In the genomic region with DNA sequence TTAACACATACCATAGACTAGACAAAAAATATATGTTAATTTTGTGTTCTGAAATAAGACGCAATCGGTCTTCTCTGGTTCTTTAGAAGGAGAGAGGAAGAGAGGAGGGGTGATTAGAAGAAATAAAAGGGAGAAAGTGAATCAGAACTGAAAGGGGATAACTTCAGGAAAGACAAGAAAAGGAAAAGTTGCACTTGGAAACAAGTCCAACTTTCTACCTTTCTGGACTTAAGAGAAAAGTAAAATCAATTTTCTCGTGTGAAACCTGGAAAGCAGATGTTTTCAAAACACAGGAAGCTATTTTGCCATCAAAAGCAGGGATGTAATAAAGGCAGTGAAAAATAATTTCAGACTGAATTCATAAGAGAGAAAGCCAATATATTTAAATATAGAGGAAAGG, we compare ENCODE assay signal across 10 cellular contexts. TPM values are rescaled to one million over a fixed set of nuclear protein-coding genes. Genes with fewer than 3 reads are reported as not detected.
A peak's percentile ranks its signal among the peaks of the same experiment; 100 is the strongest.
DNase-seq lines count a peak whose midpoint lies in the region; ATAC-seq and TF ChIP-seq lines count a peak whose summit lies in the region.
"Had no signal": no experiment of that assay in that cellular context is flagged by ENCODE, and none has a peak within 500 bp of the region (broad histone marks: within the 10 kb centered on the region; RNA-seq: fewer than 3 reads in every experiment).

No MANE protein-coding gene starts in this region.

- no peak overlapping the region for H2AFZ ChIP-seq in smooth muscle cell (ENCODE audit: low read depth)

- H3K27me3 ChIP-seq in gastroesophageal sphincter = peaks cover 25% of the 10 kb centered on the region
- peaks cover 54% of the 10 kb centered on the region for H3K27me3 ChIP-seq in smooth muscle cell (ENCODE audit: low read depth)

- WGBS in gastroesophageal sphincter (ENCODE audit: low coverage in 1 of 2), 2 donors = 37 to 49% methylated on average over 3 of the region's 3 CpGs
- 35% methylated on average over 3 of the region's 3 CpGs for WGBS in smooth muscle cell (ENCODE audit: low lambda C conversion rate)

- no peak overlapping the region for H3K27ac Mint-ChIP-seq in activated B cell treated with CpG ODN at 0.5 μM for 24 hours
- H3K27ac Mint-ChIP-seq: activated T-cell treated with anti-CD3 and anti-CD28 coated beads, Interleukin-2, amount 50 U/mL, for 24 hours had no signal

- intact Hi-C loops in activated B cell treated with CpG ODN at 0.5 μM for 24 hours (cut with micrococcal nuclease) = loop anchor here (5.0 to 10.0 kb wide), 4 partner anchors 272 to 1235 kb away; a partner anchor contains a TSS

- H3F3A ChIP-seq in smooth muscle cell (ENCODE audit: low read depth) = peaks cover 13% of the 10 kb centered on the region

- peaks cover 33% of the 10 kb centered on the region for H3K4me1 ChIP-seq in HEK293 (ENCODE audit: control insufficient read depth, insufficient read depth, low read length)
- H3K4me1 ChIP-seq in gastroesophageal sphincter = peaks cover 0 to 81% (median 5%) of the 10 kb centered on the region in 3 donors
- H3K4me1 ChIP-seq in smooth muscle cell (ENCODE audit: low read depth) = peaks cover 64% of the 10 kb centered on the region

- POLR2A ChIA-PET in HEK293 (lab: Yijun Ruan, JAX) (interaction anchor here (0.7 kb wide), 1 partner anchor 470 kb away, joined by 5 read pairs; no protein-coding TSS in a partner anchor), activated B cell treated with CpG ODN at 0.5 μM for 24 hours (lab: Charles Lee) (no interaction called here)

- no peaks in the 10 kb centered on the region for H3K9me3 Mint-ChIP-seq in activated B cell treated with CpG ODN at 0.5 μM for 24 hours
- H3K9me3 Mint-ChIP-seq: activated T-cell treated with anti-CD3 and anti-CD28 coated beads, Interleukin-2, amount 50 U/mL, for 24 hours had no signal

- peaks cover 37% of the 10 kb centered on the region for H3K4me1 Mint-ChIP-seq in activated B cell treated with CpG ODN at 0.5 μM for 24 hours

- H3K4me3 ChIP-seq in HEK293 (ENCODE audit: low read depth, low read length) = no peak overlapping the region
- peak overlapping the region; percentile 91 to 98 for H3K4me3 ChIP-seq in gastroesophageal sphincter
- H3K4me3 ChIP-seq in smooth muscle cell = peak overlapping the region; percentile 87

- H3K36me3 Mint-ChIP-seq in activated B cell treated with CpG ODN at 0.5 μM for 24 hours (ENCODE audit: low read depth) = peaks cover 2% of the 10 kb centered on the region

- H3K4me3 Mint-ChIP-seq in activated B cell treated with CpG ODN at 0.5 μM for 24 hours = peak overlapping the region; percentile 88

- DNase-seq in activated B cell treated with CpG ODN at 0.5 μM for 24 hours (no peak), smooth muscle cell (lab: John Stamatoyannopoulos, UW; ENCODE audit: unreplicated experiment) (no peak), pons (ENCODE audit: low spot score) (no peak), NCI-H187 (lab: John Stamatoyannopoulos, UW) (no peak)
- DNase-seq in activated CD8-positive, alpha-beta memory T cell treated with anti-CD3 and anti-CD28 coated beads for 24 hours = no peak
- DNase-seq: activated T-cell treated with anti-CD3 and anti-CD28 coated beads, Interleukin-2, amount 50 U/mL, for 24 hours; hippocampal formation had no signal

- TF ChIP-seq POLR2A in gastroesophageal sphincter (IDR thresholded peaks at IDR 0.05) = no peak

- H3K9me3 ChIP-seq in HEK293 (ENCODE audit: control insufficient read depth, insufficient read depth, low read depth, low read length) (no peaks in the 10 kb centered on the region), gastroesophageal sphincter (no peaks in the 10 kb centered on the region), smooth muscle cell (replicated peaks; ENCODE audit: low read depth) (no peaks in the 10 kb centered on the region)

- no peaks in the 10 kb centered on the region for H4K20me1 ChIP-seq in smooth muscle cell (ENCODE audit: low read depth)

- H3K36me3 ChIP-seq in HEK293 (ENCODE audit: control insufficient read depth in 2 of 2, insufficient read depth in 1 of 2, low read length in 2 of 2) (no peaks in the 10 kb centered on the region), gastroesophageal sphincter (no peaks in the 10 kb centered on the region), smooth muscle cell (ENCODE audit: low read depth) (no peaks in the 10 kb centered on the region)

- TF ChIP-seq CTCF in HEK293 (tag by site-specific recombination; IDR thresholded peaks at IDR 0.05) (no peak), activated B cell treated with CpG ODN at 0.5 μM for 24 hours (IDR thresholded peaks at IDR 0.05) (no peak), gastroesophageal sphincter (IDR thresholded peaks at IDR 0.05) (no peak), smooth muscle cell (IDR thresholded peaks at IDR 0.05; ENCODE audit: borderline replicate concordance, insufficient read depth, poor library complexity, severe bottlenecking) (no peak)

- H3K79me2 ChIP-seq in smooth muscle cell (ENCODE audit: low read depth) = peaks cover 25% of the 10 kb centered on the region

- H3K4me2 ChIP-seq in smooth muscle cell = peak overlapping the region; percentile 85

- H3K27ac ChIP-seq in HEK293 (ENCODE audit: extremely low read depth, low read depth, low read length) (no peak overlapping the region), gastroesophageal sphincter (peak overlapping the region; percentile 21 to 97 (median 82)), smooth muscle cell (ENCODE audit: low read depth) (no peak overlapping the region)

- ATAC-seq in activated B cell treated with CpG ODN at 0.5 μM for 24 hours (ENCODE audit: low read depth) = no peak
- no peak for ATAC-seq in gastroesophageal sphincter
- no peak for ATAC-seq in GM21526 (IDR thresholded peaks at IDR 0.05; ENCODE audit: low FRiP score, unreplicated experiment)

- CTCF ChIA-PET in HEK293 (lab: Yijun Ruan, JAX) (interaction anchor here (1.5 kb wide), 1 partner anchor 36 kb away, joined by 4 read pairs; no protein-coding TSS in a partner anchor), activated B cell treated with CpG ODN at 0.5 μM for 24 hours (lab: Charles Lee) (no interaction called here)

- TF ChIP-seq EP300 in gastroesophageal sphincter (IDR thresholded peaks at IDR 0.05) = no peak

- peak overlapping the region; percentile 12 for H3K9ac ChIP-seq in smooth muscle cell (ENCODE audit: low read depth)

- peaks cover 43% of the 10 kb centered on the region for H3K27me3 Mint-ChIP-seq in activated B cell treated with CpG ODN at 0.5 μM for 24 hours

TF ChIP-seq in HEK293, 187 proteins besides CTCF, POLR2A, EP300 and RAD21:
- TF ChIP-seq PRDM1 (tag by site-specific recombination; IDR thresholded peaks at IDR 0.05) (peak; percentile 96), ZNF785 (tag by site-specific recombination; IDR thresholded peaks at IDR 0.05) (no peak), ZNF621 (tag by site-specific recombination; IDR thresholded peaks at IDR 0.05) (no peak)

RNA-seq across cellular contexts. Expression of a gene that starts 11.9 kb away (rescaled TPM):
- total RNA-seq in activated B cell treated with CpG ODN at 0.5 μM for 24 hours (9.2 and 9.6 TPM in 2 replicates), gastroesophageal sphincter (10 to 100 TPM; 24.0 to 47.1 (median 29.5) TPM), smooth muscle cell (6.5 and 9.8 TPM in 2 replicates)
- polyA plus RNA-seq in smooth muscle cell = 3.1 and 5.0 TPM in 2 replicates

Comparison
In these comparisons a context has a peak if more than half of its experiments do, and no peak if none do; other contexts are left out.
1. H3K27ac ChIP-seq: peak in gastroesophageal sphincter (4 of 4); none in HEK293 (single experiment) and smooth muscle cell (single experiment).